10 cellular contexts compared by ENCODE assay signal in the genomic region with DNA sequence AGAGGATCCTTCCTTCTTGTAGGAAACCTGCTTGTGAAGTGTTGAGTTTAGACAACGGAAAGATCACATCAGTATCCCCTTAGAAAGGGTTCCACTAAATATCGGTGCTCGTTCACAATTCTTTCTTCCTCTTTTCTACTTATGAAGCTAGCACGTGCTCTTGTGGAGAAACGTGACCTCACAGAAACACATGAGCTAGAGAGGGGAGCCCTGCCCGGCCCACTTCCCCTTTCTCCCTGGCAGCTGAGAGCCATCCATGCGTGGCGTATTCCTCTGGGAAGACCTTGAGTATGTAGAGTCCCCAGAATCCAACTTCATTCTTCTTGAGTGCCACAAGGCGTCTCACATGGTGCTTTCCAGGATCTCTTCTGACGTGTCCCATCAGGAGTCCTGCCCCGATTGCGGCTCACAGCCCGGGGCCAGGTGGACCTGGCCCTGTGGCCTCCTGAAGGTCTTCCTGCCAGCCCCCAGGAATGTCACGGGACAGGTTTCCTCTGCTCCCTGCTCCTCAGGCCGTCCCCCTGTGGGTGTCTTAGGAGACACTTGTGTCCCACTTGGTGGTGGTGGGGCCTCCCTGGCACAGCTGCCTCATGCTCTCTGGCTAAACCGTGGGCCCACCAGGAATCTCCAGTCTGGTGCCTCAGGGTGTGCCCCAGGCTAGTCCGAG. TPM values are rescaled to one million over a fixed set of nuclear protein-coding genes. Genes with fewer than 3 reads are reported as not detected.
DNase-seq lines count a peak whose midpoint lies in the region; ATAC-seq and TF ChIP-seq lines count a peak whose summit lies in the region.
"Not testable (repeated sequence)": the region's sequence is repeated elsewhere in the genome, so short reads cannot be mapped to it uniquely, and the experiment has no call there.
"Had no signal": no experiment of that assay in that cellular context is flagged by ENCODE, and none has a peak within 500 bp of the region (broad histone marks: within the 10 kb centered on the region; RNA-seq: fewer than 3 reads in every experiment).

No MANE protein-coding gene starts in this region.

- POLR2A ChIA-PET in Panc1 (lab: Charles Lee), result not testable (repeated sequence)

- DNase-seq in Panc1 (ENCODE audit: low read depth, low spot score), result not testable (repeated sequence)
- peak in 1 of 5 donors; percentile 13 for DNase-seq in heart left ventricle

- not testable (repeated sequence) for H3K27ac ChIP-seq in Panc1 (ENCODE audit: low read length); heart left ventricle
- peak overlapping the region; percentile 69 for H3K27ac ChIP-seq in neutrophil

- CTCF ChIA-PET in Panc1 (lab: Charles Lee), result not testable (repeated sequence)

- TF ChIP-seq CTCF in Panc1 (IDR thresholded peaks at IDR 0.05); heart left ventricle (IDR thresholded peaks at IDR 0.05); neutrophil (IDR thresholded peaks at IDR 0.05): not testable (repeated sequence)

- 73 to 83% (median 78%) methylated on average over 8 to 9 of the region's 17 CpGs for WGBS in heart left ventricle, 4 donors

- intact Hi-C loops in Panc1 (cut with micrococcal nuclease; ENCODE audit: unreplicated experiment); heart left ventricle (cut with DNase I): not testable (repeated sequence)

- not testable (repeated sequence) for H3K27me3 ChIP-seq in Panc1 (ENCODE audit: control insufficient read depth, insufficient read depth, low read length); heart left ventricle; neutrophil

- H3K4me3 ChIP-seq in Panc1 (ENCODE audit: low read depth in 2 of 2, low read length in 2 of 2); heart left ventricle; neutrophil (ENCODE audit: low read depth in 1 of 2, low read length in 1 of 2): not testable (repeated sequence)

- not testable (repeated sequence) for H3K4me1 ChIP-seq in Panc1 (ENCODE audit: control insufficient read depth, insufficient read depth, low read length); heart left ventricle; neutrophil (ENCODE audit: control insufficient read depth in 1 of 2, insufficient read depth in 1 of 2, low read depth in 1 of 2, low read length in 1 of 2)

- in situ Hi-C loops in Panc1 (cut with HindIII; ENCODE audit: low pct_unique_long_range_greater_than_20kb, low sequenced_read_pairs), result not testable (repeated sequence)

- H3K36me3 ChIP-seq in Panc1 (ENCODE audit: control insufficient read depth, insufficient read depth, low read length); heart left ventricle; neutrophil: not testable (repeated sequence)

- BruUV-seq in Panc1 (replicated peaks; lab: Mats Ljungman, UMichigan), result not testable (repeated sequence)

- TF ChIP-seq POLR2A in heart left ventricle (IDR thresholded peaks at IDR 0.05), result not testable (repeated sequence)

- ATAC-seq in GM18511 (IDR thresholded peaks at IDR 0.05; ENCODE audit: unreplicated experiment), result peak; percentile 69
- peak; percentile 38 for ATAC-seq in GM19467 (IDR thresholded peaks at IDR 0.05; ENCODE audit: unreplicated experiment)
- ATAC-seq in HG02759 (IDR thresholded peaks at IDR 0.05; ENCODE audit: unreplicated experiment), result peak; percentile 56
- ATAC-seq in HG03196 (IDR thresholded peaks at IDR 0.05; ENCODE audit: unreplicated experiment), result peak; percentile 46
- peak; percentile 45 for ATAC-seq in Panc1
- ATAC-seq in heart left ventricle, result peak; percentile 45 to 80 (median 62)

- not testable (repeated sequence) for H3K9me3 ChIP-seq in Panc1 (ENCODE audit: control insufficient read depth, insufficient read depth, low read depth, low read length); heart left ventricle; neutrophil

RNA-seq across cellular contexts. Expression of a gene that starts 22.4 kb away (rescaled TPM):
- 43.2 TPM for total RNA-seq in Panc1 (2021; ENCODE audit: unreplicated experiment)
- polyA plus RNA-seq in Panc1 (2012; ENCODE audit: insufficient read length), result 19.8 TPM
- 10 to 100 TPM; 29.1 to 54.1 (median 40.4) TPM for total RNA-seq in heart left ventricle
- polyA plus RNA-seq in heart left ventricle, result 10 to 100 TPM; 12.3 to 32.3 TPM

RNA-seq across cellular contexts. Expression of a gene that starts 29.1 kb away (rescaled TPM):
- not detected for total RNA-seq in Panc1 (2021; ENCODE audit: unreplicated experiment)
- 9.1 TPM for polyA plus RNA-seq in Panc1 (2012; ENCODE audit: insufficient read length)
- total RNA-seq in heart left ventricle, result under 1 TPM in 1 of 9 donors, not detected in 8; 0.18 TPM
- polyA plus RNA-seq in heart left ventricle, result under 1 TPM; 0.04 to 0.27 TPM
- total RNA-seq: Daoy, fibroblast of lung, H7 had no signal
- polyA plus RNA-seq: fibroblast of lung had no signal

RNA-seq across cellular contexts. Expression of a gene that starts 40.1 kb away (rescaled TPM):
- total RNA-seq in Panc1 (2021; ENCODE audit: unreplicated experiment) (87.5 TPM), heart left ventricle (10 to 100 TPM in 5 of 9 donors, 1 to 10 TPM in 4; 8.9 to 34.0 (median 11.8) TPM)
- polyA plus RNA-seq in Panc1 (2012; ENCODE audit: insufficient read length), result 56.9 TPM
- 10 to 100 TPM in 1 of 2 donors, 1 to 10 TPM in 1; 9.4 to 13.2 TPM for polyA plus RNA-seq in heart left ventricle

RNA-seq across cellular contexts. Expression of a gene that starts 46.5 kb away (rescaled TPM):
- total RNA-seq in Panc1 (2021; ENCODE audit: unreplicated experiment) (282 TPM), heart left ventricle (100 to 1,000 TPM in 7 of 9 donors, 10 to 100 TPM in 2; 61.6 to 209 (median 129) TPM)
- 497 TPM for polyA plus RNA-seq in Panc1 (2012; ENCODE audit: insufficient read length)
- 100 to 1,000 TPM; 132 to 232 TPM for polyA plus RNA-seq in heart left ventricle
